In the genomic region with DNA sequence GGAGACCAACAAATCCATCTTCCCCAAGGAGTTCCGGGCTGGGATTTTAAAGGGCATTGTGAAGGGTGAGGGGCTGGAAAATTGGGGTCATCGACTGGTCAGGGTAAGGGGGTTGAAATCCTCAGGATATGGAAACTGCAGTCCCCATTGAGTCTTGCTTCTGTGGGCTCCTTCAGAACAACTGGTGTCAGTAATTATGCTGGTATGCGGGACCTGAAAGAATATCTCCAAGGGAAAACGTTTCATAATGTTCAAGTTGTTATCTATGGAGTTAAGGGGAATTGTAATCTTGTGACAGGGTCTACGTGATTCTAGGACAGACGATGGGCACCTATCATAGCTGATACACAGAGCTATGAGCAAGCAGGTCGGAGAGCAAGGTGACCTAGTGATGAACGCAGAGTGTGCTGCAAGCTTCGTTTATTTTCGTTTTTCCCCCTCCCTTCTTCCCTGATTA, we compare ENCODE assay signal across 8 cellular contexts. TPM values are rescaled to one million over a fixed set of nuclear protein-coding genes. Genes with fewer than 3 reads are reported as not detected.
DNase-seq lines count a peak whose midpoint lies in the region; ATAC-seq and TF ChIP-seq lines count a peak whose summit lies in the region.

No MANE protein-coding gene starts in this region.

- peak overlapping the region; percentile 97 for H3K4me3 Mint-ChIP-seq in natural killer cell

- peak overlapping the region; percentile 87 for H3K4me3 ChIP-seq in BLaER1
- peak overlapping the region; percentile 50 for H3K4me3 ChIP-seq in HUES64 (ENCODE audit: low read length)
- peak overlapping the region; percentile 48 for H3K4me3 ChIP-seq in choroid plexus epithelial cell (ENCODE audit: low read depth, low read length)

- no peaks in the 10 kb centered on the region for H3K36me3 Mint-ChIP-seq in natural killer cell

- peak overlapping the region; percentile 77 for H3K4me2 ChIP-seq in BLaER1

- intact Hi-C loops in natural killer cell (cut with micrococcal nuclease): loop anchor here (1.0 kb wide), 1 partner anchor 36 kb away; no protein-coding TSS in a partner anchor

- peaks cover 22 to 33% of the 10 kb centered on the region in 2 donors for H3K4me1 Mint-ChIP-seq in natural killer cell

- H3K9me3 Mint-ChIP-seq in natural killer cell: no peaks in the 10 kb centered on the region

- ATAC-seq in GM21390 (IDR thresholded peaks at IDR 0.05; ENCODE audit: unreplicated experiment) (peak; percentile 25), natural killer cell (peak in 2 of 3 donors; percentile 38 to 44)

- DNase-seq in choroid plexus epithelial cell (ENCODE audit: low read depth) (no peak), natural killer cell (no peak), NCI-H2029 treated with DMSO at 0.1 percent for 48 hours (lab: John Stamatoyannopoulos, UW) (no peak), NCI-H526 (lab: John Stamatoyannopoulos, UW) (no peak)
- no peak for DNase-seq in stimulated activated CD4-positive, alpha-beta T cell treated with anti-CD3 and anti-CD28 coated beads, Interleukin-4, amount 100 ng/mL, for 24 hours

- H3K9me3 ChIP-seq in BLaER1 (no peaks in the 10 kb centered on the region), HUES64 (ENCODE audit: insufficient read depth, low read depth, low read length) (no peaks in the 10 kb centered on the region)

- H3K27ac Mint-ChIP-seq in natural killer cell: peak overlapping the region; percentile 93 to 94

- H3K9ac ChIP-seq in BLaER1: peak overlapping the region; percentile 25; the same call in 1 of the 2 replicates
- no peak overlapping the region for H3K9ac ChIP-seq in HUES64 (ENCODE audit: low read depth, low read length)

- H4K20me1 ChIP-seq in BLaER1: 0 out of 2 replicates have a peak, but pooled peaks cover 9% of the 10 kb centered on the region

- H3K36me3 ChIP-seq in BLaER1 (peaks cover 31% of the 10 kb centered on the region), HUES64 (ENCODE audit: insufficient read depth, low read length) (peaks cover 28% of the 10 kb centered on the region)

- TF ChIP-seq CTCF in choroid plexus epithelial cell (conservative IDR thresholded peaks at IDR 0.05; ENCODE audit: low read depth, low read length) (no peak), natural killer cell (IDR thresholded peaks at IDR 0.05) (no peak)

- H3K4me1 ChIP-seq in BLaER1 (peaks cover 38% of the 10 kb centered on the region), HUES64 (ENCODE audit: insufficient read depth, low read length) (peaks cover 13% of the 10 kb centered on the region)

- 40% methylated on average over 10 of the region's 10 CpGs for WGBS in HUES64

- H3K27ac ChIP-seq in BLaER1: peak overlapping the region; percentile 58
- peak overlapping the region; percentile 4; the same call in 1 of the 2 replicates for H3K27ac ChIP-seq in HUES64 (ENCODE audit: low read depth, low read length)

- no peaks in the 10 kb centered on the region for H3K27me3 ChIP-seq in BLaER1
- peaks cover 8% of the 10 kb centered on the region; the same call in 1 of the 2 replicates for H3K27me3 ChIP-seq in HUES64 (ENCODE audit: insufficient read depth, low read length)

- no peaks in the 10 kb centered on the region for H3K27me3 Mint-ChIP-seq in natural killer cell (ENCODE audit: low read depth in 2 of 2)

RNA-seq across cellular contexts. Expression of a gene that starts 0.5 kb away (rescaled TPM):
- 29.3 TPM for polyA plus RNA-seq in HUES64 (2013, experiment 1 of 2)
- 33.6 TPM for polyA plus RNA-seq in HUES64 (2013, experiment 2 of 2)
- 10 to 100 TPM; 45.2 to 74.3 (median 61.9) TPM for total RNA-seq in natural killer cell

RNA-seq across cellular contexts. Expression of a gene that starts 36.6 kb away (rescaled TPM):
- polyA plus RNA-seq in HUES64 (2013, experiment 1 of 2): 59.1 TPM
- 61.4 TPM for polyA plus RNA-seq in HUES64 (2013, experiment 2 of 2)
- 10 to 100 TPM; 56.0 to 60.5 (median 58.3) TPM for total RNA-seq in natural killer cell
